10 cellular contexts compared by ENCODE assay signal in genomic region chr13:28059214-28059613, GRCh38. TPM values are rescaled to one million over a fixed set of nuclear protein-coding genes. Genes with fewer than 3 reads are reported as not detected.
DNase-seq lines count a peak whose midpoint lies in the region; ATAC-seq, FAIRE-seq and TF ChIP-seq lines count a peak whose summit lies in the region.
"Had no signal": no experiment of that assay in that cellular context is flagged by ENCODE, and none has a peak within 500 bp of the region (broad histone marks: within the 10 kb centered on the region; RNA-seq: fewer than 3 reads in every experiment).

No MANE protein-coding gene starts in this region.

- CTCF ChIA-PET in endothelial cell of umbilical vein (lab: Charles Lee), result interaction anchor here (0.6 to 2.0 kb wide), 14 partner anchors 8 to 1310 kb away, joined by 3 to 30 read pairs (median 4); partner anchors contain the start of gene POMP

- H2AFZ ChIP-seq in endothelial cell of umbilical vein (ENCODE audit: low read depth, low read length), result no peak overlapping the region

- FAIRE-seq in endothelial cell of umbilical vein (lab: Jason Lieb, UNC), result peak; percentile 52

- TF ChIP-seq CTCF in DOHH2 (IDR thresholded peaks at IDR 0.05; ENCODE audit: low read depth, low read length, poor library complexity, severe bottlenecking) (peak; percentile 71), endothelial cell of umbilical vein (IDR thresholded peaks at IDR 0.05; ENCODE audit: extremely low read depth in 1 of 2, insufficient read depth in 1 of 2, low read depth in 1 of 2, low read length in 2 of 2) (peak; percentile 40 to 44), tibial artery (IDR thresholded peaks at IDR 0.05) (no peak)

- no peak overlapping the region for H3K9ac ChIP-seq in endothelial cell of umbilical vein (replicated peaks; ENCODE audit: extremely low read depth, insufficient read depth, low read length)

- no peaks in the 10 kb centered on the region for H3K9me2 ChIP-seq in DOHH2 (replicated peaks; ENCODE audit: control insufficient read depth, low read length)

- H3K4me2 ChIP-seq in DOHH2 (ENCODE audit: low read length) (no peak overlapping the region), endothelial cell of umbilical vein (ENCODE audit: insufficient read depth, low read length) (no peak overlapping the region)

- TF ChIP-seq POLR2A in endothelial cell of umbilical vein (IDR thresholded peaks at IDR 0.05; ENCODE audit: low read depth, low read length), result no peak

- H3K27ac ChIP-seq in DOHH2 (ENCODE audit: low read depth, low read length) (no peak overlapping the region), endothelial cell of umbilical vein (ENCODE audit: insufficient read depth, low read depth, low read length) (no peak overlapping the region), tibial artery (no peak overlapping the region)
- H3K27ac ChIP-seq: neutrophil, SK-N-MC had no signal

- H3K4me3 ChIP-seq in DOHH2 (ENCODE audit: low read length) (no peak overlapping the region), endothelial cell of umbilical vein (replicated peaks in 1 of 3; ENCODE audit: insufficient read depth in 1 of 3, low read depth in 1 of 3, low read length in 3 of 3) (no peak overlapping the region), tibial artery (no peak overlapping the region)
- no peak overlapping the region for H3K4me3 ChIP-seq in Jurkat, Clone E6-1 (ENCODE audit: low read length)
- H3K4me3 ChIP-seq: SK-N-MC had no signal

- intact Hi-C loops in endothelial cell of umbilical vein (cut with micrococcal nuclease), result loop anchor here (1.0 to 5.0 kb wide), 2 partner anchors 577 to 738 kb away; no protein-coding TSS in a partner anchor
- intact Hi-C loops in tibial artery (cut with DNase I; ENCODE audit: low total_unique reads), result no loop called here

- no peaks in the 10 kb centered on the region for H3K36me3 ChIP-seq in DOHH2 (ENCODE audit: control insufficient read depth, low read length)
- H3K36me3 ChIP-seq in endothelial cell of umbilical vein (ENCODE audit: control insufficient read depth in 2 of 2, extremely low read depth in 1 of 2, insufficient read depth in 2 of 2, low read length in 2 of 2), result no peaks in the 10 kb centered on the region
- H3K36me3 ChIP-seq in tibial artery, result no peaks in the 10 kb centered on the region
- H3K36me3 ChIP-seq: neutrophil had no signal

- H3K27me3 ChIP-seq in DOHH2 (ENCODE audit: control insufficient read depth, low read length) (peaks cover 7% of the 10 kb centered on the region), endothelial cell of umbilical vein (ENCODE audit: control insufficient read depth in 2 of 2, insufficient read depth in 2 of 2, low read length in 2 of 2) (peaks cover 7 to 9% of the 10 kb centered on the region in 2 experiments), tibial artery (peaks cover 0 to 12% of the 10 kb centered on the region in 2 donors)
- H3K27me3 ChIP-seq: neutrophil had no signal

- dilution Hi-C loops in endothelial cell of umbilical vein (cut with MboI; ENCODE audit: extremely low pct_ligation_motif_present, low sequenced_read_pairs), result no loop called here

- peak; percentile 36 for DNase-seq in Jurkat, Clone E6-1 (ENCODE audit: low read depth, low spot score)
- peak; percentile 31 for DNase-seq in activated CD4-positive, CD25-positive, alpha-beta regulatory T cell treated with anti-CD3 and anti-CD28 coated beads, Interleukin-2, amount 50 U/mL, for 72 hours
- peak; percentile 46 for DNase-seq in endothelial cell of umbilical vein (ENCODE audit: low read depth, low spot score)
- peak; percentile 66 for DNase-seq in stimulated activated CD4-positive, alpha-beta T cell treated with anti-CD3 and anti-CD28 coated beads, Interleukin-15, amount 100 ng/mL, for 24 hours
- DNase-seq in tibial artery, result no peak
- DNase-seq in GM19240 (ENCODE audit: insufficient read length, low spot score), result no peak

- no peaks in the 10 kb centered on the region for H4K20me1 ChIP-seq in DOHH2 (ENCODE audit: control insufficient read depth, insufficient read depth, low read depth, low read length)
- no peaks in the 10 kb centered on the region for H4K20me1 ChIP-seq in endothelial cell of umbilical vein (replicated peaks; ENCODE audit: control insufficient read depth, extremely low read depth, insufficient read depth, low read length)

- no peaks in the 10 kb centered on the region for H3K79me2 ChIP-seq in DOHH2 (ENCODE audit: control insufficient read depth, low read length)
- H3K79me2 ChIP-seq in endothelial cell of umbilical vein (ENCODE audit: control insufficient read depth, insufficient read depth, low read length), result no peaks in the 10 kb centered on the region

- H3K9me1 ChIP-seq in endothelial cell of umbilical vein (replicated peaks; ENCODE audit: control insufficient read depth, extremely low read depth, insufficient read depth, low read length), result no peaks in the 10 kb centered on the region

- H3K9me3 ChIP-seq in DOHH2 (ENCODE audit: control insufficient read depth, insufficient read depth, low read length), result no peaks in the 10 kb centered on the region
- no peaks in the 10 kb centered on the region for H3K9me3 ChIP-seq in endothelial cell of umbilical vein (replicated peaks; ENCODE audit: control insufficient read depth, insufficient read depth, low read length)
- no peaks in the 10 kb centered on the region for H3K9me3 ChIP-seq in tibial artery
- H3K9me3 ChIP-seq: neutrophil had no signal

- H3F3A ChIP-seq in DOHH2 (ENCODE audit: control insufficient read depth, insufficient read depth), result no peaks in the 10 kb centered on the region

- ATAC-seq in HG03342 (IDR thresholded peaks at IDR 0.05; ENCODE audit: unreplicated experiment), result no peak

- BruUV-seq in endothelial cell of umbilical vein (replicated peaks; lab: Mats Ljungman, UMichigan), result no TSS peak

- H3K4me1 ChIP-seq in DOHH2 (ENCODE audit: control insufficient read depth, low read length) (peaks cover 28% of the 10 kb centered on the region), endothelial cell of umbilical vein (ENCODE audit: control insufficient read depth, extremely low read depth, insufficient read depth, low read length) (no peaks in the 10 kb centered on the region), tibial artery (no peaks in the 10 kb centered on the region)

- POLR2A ChIA-PET in endothelial cell of umbilical vein (lab: Charles Lee), result no interaction called here

TF ChIP-seq in endothelial cell of umbilical vein, 7 proteins besides CTCF, POLR2A, EP300 and RAD21:
- TF ChIP-seq EZH2 (IDR thresholded peaks at IDR 0.05; ENCODE audit: borderline replicate concordance, low read depth, low read length, severe bottlenecking), result no peak
- TF ChIP-seq GATA2 (IDR thresholded peaks at IDR 0.05; ENCODE audit: insufficient read depth, insufficient read length, low read depth, low read length), result no peak
- no peak for TF ChIP-seq JUN (IDR thresholded peaks at IDR 0.05; ENCODE audit: borderline replicate concordance, insufficient read depth, insufficient read length, low read depth)
- no peak for TF ChIP-seq MYC (IDR thresholded peaks at IDR 0.05; ENCODE audit: low read depth, low read length)
- no peak for TF ChIP-seq MAX (IDR thresholded peaks at IDR 0.05; ENCODE audit: insufficient read depth, insufficient read length)
- TF ChIP-seq POLR2AphosphoS5 (IDR thresholded peaks at IDR 0.05; ENCODE audit: insufficient read depth, low read depth, low read length), result no peak
- TF ChIP-seq FOS (IDR thresholded peaks at IDR 0.05; ENCODE audit: borderline replicate concordance, insufficient read depth, low read length), result no peak

RNA-seq across cellular contexts. Expression of gene FLT3, which starts 41.2 kb away (rescaled TPM):
- not detected for polyA plus RNA-seq in Jurkat, Clone E6-1 (2012; ENCODE audit: insufficient read depth, insufficient read length)
- total RNA-seq in endothelial cell of umbilical vein, result not detected in 2 replicates
- 0.03 TPM in 1 of 2 replicates, not detected in the other for polyA plus RNA-seq in endothelial cell of umbilical vein
- polyA plus RNA-seq in endothelial cell of umbilical vein (2011; cell fraction: cytosol; rRNA removed), result not detected in 2 replicates
- not detected in 2 replicates for polyA plus RNA-seq in endothelial cell of umbilical vein (2011; cell fraction: nucleus; rRNA removed)
- not detected in 2 replicates for polyA plus RNA-seq in endothelial cell of umbilical vein (2012)
- not detected in 2 replicates for polyA minus RNA-seq in endothelial cell of umbilical vein
- polyA minus RNA-seq in endothelial cell of umbilical vein (2011; cell fraction: cytosol; rRNA and poly(A)+ RNA removed), result not detected
- not detected in 2 replicates for polyA minus RNA-seq in endothelial cell of umbilical vein (2011; cell fraction: nucleus; rRNA and poly(A)+ RNA removed)

Comparison
In these comparisons a context has a peak if more than half of its experiments do, and no peak if none do; other contexts are left out.
1. CTCF ChIP-seq: peak in DOHH2 (single experiment) and endothelial cell of umbilical vein (2 of 2); none in tibial artery (0 of 2).
2. DNase-seq: peak in Jurkat, Clone E6-1 (single experiment), activated CD4-positive, CD25-positive, alpha-beta regulatory T cell treated with anti-CD3 and anti-CD28 coated beads, Interleukin-2, amount 50 U/mL, for 72 hours (single experiment), endothelial cell of umbilical vein (single experiment) and stimulated activated CD4-positive, alpha-beta T cell treated with anti-CD3 and anti-CD28 coated beads, Interleukin-15, amount 100 ng/mL, for 24 hours (single experiment); none in tibial artery (0 of 2) and GM19240 (single experiment).